In genomic region chr20:37385176-37385575, GRCh38 we compare ENCODE assay signal across 9 cellular contexts. TPM values are rescaled to one million over a fixed set of nuclear protein-coding genes. Genes with fewer than 3 reads are reported as not detected.
A peak's percentile ranks its signal among the peaks of the same experiment; 100 is the strongest.
DNase-seq lines count a peak whose midpoint lies in the region; ATAC-seq, FAIRE-seq and TF ChIP-seq lines count a peak whose summit lies in the region.
"Had no signal": no experiment of that assay in that cellular context is flagged by ENCODE, and none has a peak within 500 bp of the region (broad histone marks: within the 10 kb centered on the region; RNA-seq: fewer than 3 reads in every experiment).

No MANE protein-coding gene starts in this region.

- TF ChIP-seq RAD21 in HepG2 (CRISPR knock-in tag; IDR thresholded peaks at IDR 0.05) = no peak

- no peak for DNase-seq in stimulated activated naive CD8-positive, alpha-beta T cell treated with anti-CD3 and anti-CD28 coated beads, Interleukin-15, Interleukin-2, amounts not matched to agents 100 U/mL and 50 U/mL, for 24 hours
- no peak for DNase-seq in activated CD4-positive, alpha-beta memory T cell treated with anti-CD3 and anti-CD28 coated beads for 36 hours
- DNase-seq in HepG2 (ENCODE audit: low spot score) = no peak
- no peak for DNase-seq in DMS79 treated with DMSO at 0.1 percent for 48 hours (lab: John Stamatoyannopoulos, UW)
- DNase-seq in GM03348 (ENCODE audit: low spot score) = no peak
- no peak for DNase-seq in SHP77 treated with DMSO at 0.1 percent for 48 hours (lab: John Stamatoyannopoulos, UW)
- DNase-seq in RPMI8226 = no peak

- H3K4me3 Mint-ChIP-seq in stimulated activated naive CD8-positive, alpha-beta T cell treated with anti-CD3 and anti-CD28 coated beads, Interleukin-15, Interleukin-2, amounts not matched to agents 100 ng/mL and 50 ng/mL, for 24 hours = peak overlapping the region; percentile 63
- H3K4me3 Mint-ChIP-seq in activated CD4-positive, alpha-beta memory T cell treated with anti-CD3 and anti-CD28 coated beads for 36 hours = peak overlapping the region; percentile 59

- no peaks in the 10 kb centered on the region for H3K27me3 Mint-ChIP-seq in stimulated activated naive CD8-positive, alpha-beta T cell treated with anti-CD3 and anti-CD28 coated beads, Interleukin-15, Interleukin-2, amounts not matched to agents 100 ng/mL and 50 ng/mL, for 24 hours
- H3K27me3 Mint-ChIP-seq in activated CD4-positive, alpha-beta memory T cell treated with anti-CD3 and anti-CD28 coated beads for 36 hours = peaks cover 1% of the 10 kb centered on the region

- H3K27ac Mint-ChIP-seq in stimulated activated naive CD8-positive, alpha-beta T cell treated with anti-CD3 and anti-CD28 coated beads, Interleukin-15, Interleukin-2, amounts not matched to agents 100 ng/mL and 50 ng/mL, for 24 hours = no peak overlapping the region
- no peak overlapping the region for H3K27ac Mint-ChIP-seq in activated CD4-positive, alpha-beta memory T cell treated with anti-CD3 and anti-CD28 coated beads for 36 hours

- peaks cover 29% of the 10 kb centered on the region; the same call in 1 of the 2 replicates for H4K20me1 ChIP-seq in HepG2 (ENCODE audit: insufficient read depth, low read length)

- 97% methylated on average over 17 of the region's 17 CpGs for WGBS in HepG2 (ENCODE audit: low lambda C conversion rate)

- no peak for TF ChIP-seq CTCF in HepG2 (CRISPR knock-in tag; IDR thresholded peaks at IDR 0.05)

- no peaks in the 10 kb centered on the region for H3K27me3 ChIP-seq in HepG2 (ENCODE audit: control insufficient read depth in 1 of 2, insufficient read depth in 2 of 2, low read length in 2 of 2)
- H3K27me3 ChIP-seq: ovary had no signal

- CTCF ChIA-PET in activated CD4-positive, alpha-beta memory T cell treated with anti-CD3 and anti-CD28 coated beads for 36 hours (lab: Charles Lee) = interaction anchor here (0.6 to 5.7 kb wide), 12 partner anchors 14 to 292 kb away, joined by 3 to 58 read pairs (median 5); no protein-coding TSS in a partner anchor
- CTCF ChIA-PET in HepG2 (lab: Yijun Ruan, JAX; ENCODE audit: low intra/inter-chr PET ratio, low total read pairs) = interaction anchor here (0.8 to 3.7 kb wide), 5 partner anchors 14 to 115 kb away, joined by 3 to 57 read pairs (median 4); no protein-coding TSS in a partner anchor

- peaks cover 47 to 65% of the 10 kb centered on the region in 2 experiments for H3K36me3 ChIP-seq in HepG2 (replicated peaks in 1 of 2; ENCODE audit: control insufficient read depth in 1 of 2, insufficient read depth in 2 of 2, low read length in 2 of 2)
- H3K36me3 ChIP-seq: ovary had no signal

- no peaks in the 10 kb centered on the region for H3K36me3 Mint-ChIP-seq in stimulated activated naive CD8-positive, alpha-beta T cell treated with anti-CD3 and anti-CD28 coated beads, Interleukin-15, Interleukin-2, amounts not matched to agents 100 ng/mL and 50 ng/mL, for 24 hours (ENCODE audit: low read depth)
- H3K36me3 Mint-ChIP-seq in activated CD4-positive, alpha-beta memory T cell treated with anti-CD3 and anti-CD28 coated beads for 36 hours = no peaks in the 10 kb centered on the region

- peaks cover 8% of the 10 kb centered on the region for H3K79me2 ChIP-seq in HepG2 (ENCODE audit: insufficient read depth, low read length)

- H3K9me3 ChIP-seq in HepG2 (ENCODE audit: low read length) = no peaks in the 10 kb centered on the region
- H3K9me3 ChIP-seq: ovary had no signal

- peaks cover 28% of the 10 kb centered on the region for H3K4me1 ChIP-seq in HepG2 (ENCODE audit: insufficient read depth, low read length)

- in situ Hi-C loops in HepG2 (cut with HindIII; ENCODE audit: extremely low pct_ligation_motif_present, low pct_unique_long_range_greater_than_20kb) = loop anchor here (5.0 kb wide), 1 partner anchor 113 kb away; no protein-coding TSS in a partner anchor

- no peak overlapping the region for H2AFZ ChIP-seq in HepG2 (ENCODE audit: low read length)

- TF ChIP-seq POLR2A in HepG2 (IDR thresholded peaks at IDR 0.05; ENCODE audit: insufficient read depth in 1 of 2, low read depth in 2 of 2, low read length in 2 of 2) = no peak

- H3K4me3 ChIP-seq in HepG2 (replicated peaks in 1 of 3; ENCODE audit: insufficient read depth in 1 of 3, low read depth in 2 of 3, low read length in 3 of 3) = no peak overlapping the region

- POLR2A ChIA-PET in activated CD4-positive, alpha-beta memory T cell treated with anti-CD3 and anti-CD28 coated beads for 36 hours (lab: Charles Lee) = no interaction called here
- POLR2A ChIA-PET in HepG2 (lab: Yijun Ruan, JAX) = interaction anchor here (0.5 kb wide), 1 partner anchor 51 kb away, joined by 3 read pairs; no protein-coding TSS in a partner anchor

- no peaks in the 10 kb centered on the region for H3K9me3 Mint-ChIP-seq in stimulated activated naive CD8-positive, alpha-beta T cell treated with anti-CD3 and anti-CD28 coated beads, Interleukin-15, Interleukin-2, amounts not matched to agents 100 ng/mL and 50 ng/mL, for 24 hours
- no peaks in the 10 kb centered on the region for H3K9me3 Mint-ChIP-seq in activated CD4-positive, alpha-beta memory T cell treated with anti-CD3 and anti-CD28 coated beads for 36 hours

- H3K9ac ChIP-seq in HepG2 (ENCODE audit: insufficient read depth, low read depth, low read length) = no peak overlapping the region

- no peak for FAIRE-seq in HepG2 (lab: Jason Lieb, UNC)

- no peak for ATAC-seq in stimulated activated naive CD8-positive, alpha-beta T cell treated with anti-CD3 and anti-CD28 coated beads, Interleukin-15, Interleukin-2, amounts not matched to agents 100 U/mL and 50 U/mL, for 24 hours
- ATAC-seq in HepG2 = no peak

- H3K4me1 Mint-ChIP-seq in stimulated activated naive CD8-positive, alpha-beta T cell treated with anti-CD3 and anti-CD28 coated beads, Interleukin-15, Interleukin-2, amounts not matched to agents 100 ng/mL and 50 ng/mL, for 24 hours (ENCODE audit: low read depth) = peaks cover 23% of the 10 kb centered on the region
- peaks cover 7% of the 10 kb centered on the region for H3K4me1 Mint-ChIP-seq in activated CD4-positive, alpha-beta memory T cell treated with anti-CD3 and anti-CD28 coated beads for 36 hours (ENCODE audit: low read depth)

- no TSS peak for BruUV-seq in HepG2 (replicated peaks; lab: Mats Ljungman, UMichigan)

- no peak for TF ChIP-seq EP300 in HepG2 (IDR thresholded peaks at IDR 0.05; ENCODE audit: low read depth in 2 of 2, low read length in 2 of 2)
- TF ChIP-seq EP300 in HepG2 (CRISPR knock-in tag; IDR thresholded peaks at IDR 0.05; ENCODE audit: borderline replicate concordance) = no peak

- no peak overlapping the region for H3K4me2 ChIP-seq in HepG2 (ENCODE audit: low read depth, low read length)

- no peak overlapping the region for H3K27ac ChIP-seq in HepG2 (ENCODE audit: extremely low read length, insufficient read depth, low read length)

- intact Hi-C loops in activated CD4-positive, alpha-beta memory T cell treated with anti-CD3 and anti-CD28 coated beads for 36 hours (cut with micrococcal nuclease) = loop anchor here (2.0 to 10.0 kb wide), 2 partner anchors 108 to 190 kb away; no protein-coding TSS in a partner anchor
- intact Hi-C loops in HepG2 (cut with micrococcal nuclease; ENCODE audit: unreplicated experiment) = no loop called here

TF ChIP-seq in HepG2, 621 proteins besides CTCF, POLR2A, EP300 and RAD21 (continues in another document):
- TF ChIP-seq ZNF335 (CRISPR knock-in tag; IDR thresholded peaks at IDR 0.05) (0 out of 2 replicates have a peak, but pooled peaks have one; percentile 11), ZNF556 (CRISPR knock-in tag; IDR thresholded peaks at IDR 0.05; ENCODE audit: borderline replicate concordance) (0 out of 2 replicates have a peak, but pooled peaks have one; percentile 29), ZNF280B (CRISPR knock-in tag; IDR thresholded peaks at IDR 0.05; ENCODE audit: borderline replicate concordance) (0 out of 2 replicates have a peak, but pooled peaks have one; percentile 3)

RNA-seq across cellular contexts. Expression of gene SRC, which starts 39.2 kb away (rescaled TPM):
- total RNA-seq in activated CD4-positive, alpha-beta memory T cell treated with anti-CD3 and anti-CD28 coated beads for 36 hours = 1 to 10 TPM; 5.3 to 6.1 TPM
- total RNA-seq in HepG2 (2016; rRNA removed; fragmentation: Illumina TruSeq; extraction: Trizol) = 54.7 and 59.7 TPM in 2 replicates
- 18.4 and 21.0 TPM in 2 replicates for total RNA-seq in HepG2 (2016; cell fraction: cytosol; rRNA removed; fragmentation: Illumina TruSeq; extraction: Trizol; ENCODE audit: low read depth)
- total RNA-seq in HepG2 (2016; cell fraction: insoluble cytoplasmic fraction; rRNA removed; fragmentation: Illumina TruSeq; extraction: Trizol) = 48.2 and 56.8 TPM in 2 replicates
- total RNA-seq in HepG2 (2016; cell fraction: membrane; rRNA removed; fragmentation: Illumina TruSeq; extraction: Trizol) = 25.3 and 30.3 TPM in 2 replicates
- total RNA-seq in HepG2 (2016; cell fraction: nucleus; rRNA removed; fragmentation: Illumina TruSeq; extraction: Trizol) = 60.1 and 65.6 TPM in 2 replicates
- 192 and 229 TPM in 2 replicates for polyA plus RNA-seq in HepG2 (2011; rRNA removed)
- polyA plus RNA-seq in HepG2 (2011; cell fraction: cytosol; rRNA removed) = 97.4 and 112 TPM in 2 replicates
- polyA plus RNA-seq in HepG2 (2011; cell fraction: nucleus; rRNA removed) = 448 and 459 TPM in 2 replicates
- polyA plus RNA-seq in HepG2 (2012) = 148 and 158 TPM in 2 replicates
- 3.4 and 4.0 TPM in 2 replicates for polyA plus RNA-seq in HepG2 (2016; cell fraction: cytosol; fragmentation: Illumina TruSeq; extraction: Trizol; ENCODE audit: low read depth)
- polyA plus RNA-seq in HepG2 (2016; cell fraction: insoluble cytoplasmic fraction; fragmentation: Illumina TruSeq; extraction: Trizol; ENCODE audit: low read depth) = 43.5 and 52.9 TPM in 2 replicates
- 13.5 and 16.0 TPM in 2 replicates for polyA plus RNA-seq in HepG2 (2016; cell fraction: membrane; fragmentation: Illumina TruSeq; extraction: Trizol; ENCODE audit: low read depth)
- polyA plus RNA-seq in HepG2 (2016; cell fraction: nucleus; fragmentation: Illumina TruSeq; extraction: Trizol; ENCODE audit: insufficient read depth, low read depth) = 92.1 and 101 TPM in 2 replicates
- 0.87 and 280 TPM in 2 replicates for polyA minus RNA-seq in HepG2 (2011; rRNA and poly(A)+ RNA removed; ENCODE audit: low replicate concordance)
- 92.5 and 127 TPM in 2 replicates for polyA minus RNA-seq in HepG2 (2011; cell fraction: cytosol; rRNA and poly(A)+ RNA removed)
- polyA minus RNA-seq in HepG2 (2011; cell fraction: nucleus; rRNA and poly(A)+ RNA removed) = 209 and 267 TPM in 2 replicates
